9 cellular contexts compared by ENCODE assay signal in genomic region chr13:35475960-35476943, GRCh38. TPM values are rescaled to one million over a fixed set of nuclear protein-coding genes. Genes with fewer than 3 reads are reported as not detected.
DNase-seq lines count a peak whose midpoint lies in the region; ATAC-seq and TF ChIP-seq lines count a peak whose summit lies in the region.
"Had no signal": no experiment of that assay in that cellular context is flagged by ENCODE, and none has a peak within 500 bp of the region (broad histone marks: within the 10 kb centered on the region; RNA-seq: fewer than 3 reads in every experiment).

MAB21L1 (minus strand) TSS chr13:35476689; CDS start chr13:35476138, 551 bp downstream.

- H3K27me3 ChIP-seq in CD4-positive, alpha-beta T cell (ENCODE audit: control insufficient read depth, insufficient read depth, low read length) = peaks cover 70% of the 10 kb centered on the region

- H3K4me3 Mint-ChIP-seq in CD4-positive, alpha-beta T cell = peak within 1 kb of the TSS; percentile 70
- H3K4me3 Mint-ChIP-seq in IgD-negative memory B cell = peak within 1 kb of the TSS; percentile 33 to 88 (median 82)

- CTCF ChIA-PET in CD4-positive, alpha-beta T cell (lab: Charles Lee) = no interaction called here

- H3K9me3 ChIP-seq in CD4-positive, alpha-beta T cell (ENCODE audit: control insufficient read depth, low read length) = peaks cover 20% of the 10 kb centered on the region

- no peak for DNase-seq in CD4-positive, alpha-beta T cell
- peak; percentile 4 to 5 for DNase-seq in activated CD4-positive, alpha-beta T cell treated with anti-CD3 and anti-CD28 coated beads, Interleukin-2, amount 50 U/mL, for 48 hours
- DNase-seq in globus pallidus (ENCODE audit: low spot score) (peak; percentile 35), occipital lobe (lab: John Stamatoyannopoulos, UW) (peak; percentile 49), middle frontal gyrus (ENCODE audit: extremely low spot score, low spot score) (no peak), NCI-H446 treated with DMSO at 0.1 percent for 48 hours (lab: John Stamatoyannopoulos, UW) (no peak)
- DNase-seq in stimulated activated naive CD4-positive, alpha-beta T cell treated with Interleukin-2 at 50 U/mL for 16 hours (lab: John Stamatoyannopoulos, UW) = no peak

- peaks cover 4% of the 10 kb centered on the region for H3K36me3 Mint-ChIP-seq in CD4-positive, alpha-beta T cell (ENCODE audit: low read depth)
- H3K36me3 Mint-ChIP-seq in IgD-negative memory B cell = no peaks in the 10 kb centered on the region

- H3K9me3 Mint-ChIP-seq in CD4-positive, alpha-beta T cell = no peaks in the 10 kb centered on the region
- peaks cover 0 to 7% (median 4%) of the 10 kb centered on the region in 3 donors for H3K9me3 Mint-ChIP-seq in IgD-negative memory B cell

- H3K27me3 Mint-ChIP-seq in CD4-positive, alpha-beta T cell = peaks cover 75% of the 10 kb centered on the region
- H3K27me3 Mint-ChIP-seq in IgD-negative memory B cell = peaks cover 57% of the 10 kb centered on the region

- POLR2A ChIA-PET in CD4-positive, alpha-beta T cell (lab: Charles Lee) = no interaction called here

- no peak for TF ChIP-seq CTCF in CD4-positive, alpha-beta T cell (IDR thresholded peaks at IDR 0.05)

- no peak within 1 kb of the TSS for H3K27ac ChIP-seq in CD4-positive, alpha-beta T cell (ENCODE audit: low read depth, low read length)
- H3K27ac ChIP-seq: epithelial cell of prostate had no signal

- ATAC-seq in CD4-positive, alpha-beta T cell (ENCODE audit: poor library complexity) = no peak

- H3K4me1 Mint-ChIP-seq in CD4-positive, alpha-beta T cell (ENCODE audit: low read depth) = peaks cover 27% of the 10 kb centered on the region
- peaks cover 7 to 21% (median 20%) of the 10 kb centered on the region in 3 donors for H3K4me1 Mint-ChIP-seq in IgD-negative memory B cell

- no peak within 1 kb of the TSS for H3K27ac Mint-ChIP-seq in CD4-positive, alpha-beta T cell
- peak within 1 kb of the TSS; percentile 49 to 80 (median 78) for H3K27ac Mint-ChIP-seq in IgD-negative memory B cell

- intact Hi-C loops in CD4-positive, alpha-beta T cell (cut with DNase I, micrococcal nuclease) = no loop called here

RNA-seq across cellular contexts. Expression of gene MAB21L1, which starts in this region (rescaled TPM):
- not detected for total RNA-seq in CD4-positive, alpha-beta T cell
- polyA plus RNA-seq in IgD-negative memory B cell = not detected
- 0.94 TPM for total RNA-seq in occipital lobe

Comparison
In these comparisons a context has a peak if more than half of its experiments do, and no peak if none do; other contexts are left out.
1. Peak in DNase-seq in occipital lobe; RNA of the gene not detected or under 1 TPM.
2. DNase-seq: peak in activated CD4-positive, alpha-beta T cell treated with anti-CD3 and anti-CD28 coated beads, Interleukin-2, amount 50 U/mL, for 48 hours (2 of 2) and globus pallidus (single experiment); none in CD4-positive, alpha-beta T cell (0 of 10), middle frontal gyrus (single experiment), stimulated activated naive CD4-positive, alpha-beta T cell treated with Interleukin-2 at 50 U/mL for 16 hours (single experiment) and NCI-H446 treated with DMSO at 0.1 percent for 48 hours (single experiment).